In the genomic region with DNA sequence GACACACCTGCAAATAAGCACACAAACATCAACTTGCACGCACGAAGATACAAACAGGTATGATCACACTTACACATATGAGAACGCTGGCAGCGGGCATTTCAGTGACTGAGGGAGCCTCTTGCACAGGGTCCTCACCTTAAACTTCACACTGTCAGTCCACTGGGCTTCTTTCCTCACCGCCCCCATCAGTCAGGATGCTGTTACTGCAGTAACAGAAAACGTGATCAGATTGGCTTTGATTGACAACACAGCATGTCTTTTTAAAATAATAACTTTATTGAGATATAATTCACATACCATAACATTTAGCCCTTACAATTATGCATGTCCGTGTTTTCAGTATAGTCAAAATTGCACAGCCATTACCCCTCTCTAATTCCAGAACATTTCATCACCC, we compare ENCODE assay signal across 11 cellular contexts. TPM values are rescaled to one million over a fixed set of nuclear protein-coding genes. Genes with fewer than 3 reads are reported as not detected.
DNase-seq lines count a peak whose midpoint lies in the region; ATAC-seq and TF ChIP-seq lines count a peak whose summit lies in the region.
"Had no signal": no experiment of that assay in that cellular context is flagged by ENCODE, and none has a peak within 500 bp of the region (broad histone marks: within the 10 kb centered on the region; RNA-seq: fewer than 3 reads in every experiment).

No MANE protein-coding gene starts in this region.

- H3K36me3 ChIP-seq in mesendoderm (ENCODE audit: control insufficient read depth, insufficient read depth, low read length) = no peaks in the 10 kb centered on the region

- no peaks in the 10 kb centered on the region for H3K79me1 ChIP-seq in mesendoderm (ENCODE audit: low read length)

- H3K27ac ChIP-seq in mesendoderm (ENCODE audit: low read depth, low read length) = no peak overlapping the region

- CTCF ChIA-PET in WTC11 (lab: Charles Lee) = interaction anchor here (1.0 to 2.1 kb wide), 5 partner anchors 10 to 70 kb away, joined by 3 to 51 read pairs (median 6); no protein-coding TSS in a partner anchor

- H3K23ac ChIP-seq in mesendoderm (ENCODE audit: low read length) = no peak overlapping the region

- DNase-seq in NCI-H82 (lab: John Stamatoyannopoulos, UW) (peak; percentile 6), NCI-H82 treated with DMSO at 0.1 percent for 48 hours (lab: John Stamatoyannopoulos, UW; ENCODE audit: unreplicated experiment) (no peak), WTC11 (ENCODE audit: low spot score) (peak; percentile 30), mesendoderm (peak; percentile 31), HPDE6-E6E7 (ENCODE audit: extremely low spot score) (no peak), AG08395 (ENCODE audit: low spot score) (no peak)
- DNase-seq: CD8-positive, alpha-beta memory T cell; immature natural killer cell had no signal

- H4K5ac ChIP-seq in mesendoderm (ENCODE audit: low read length) = no peak overlapping the region

- TF ChIP-seq CTCF in WTC11 (IDR thresholded peaks at IDR 0.05) = peak; percentile 42; the same call in 1 of the 2 replicates

- no peaks in the 10 kb centered on the region for H3K4me1 ChIP-seq in mesendoderm (ENCODE audit: control insufficient read depth, low read depth, low read length)

- H4K8ac ChIP-seq in mesendoderm (ENCODE audit: low read depth, low read length) = no peak overlapping the region

- H3K4me1 Mint-ChIP-seq in WTC11 = 0 out of 2 replicates have a peak, but pooled peaks cover 3% of the 10 kb centered on the region
- H3K4me1 Mint-ChIP-seq: immature natural killer cell had no signal

- no peak overlapping the region for H2BK120ac ChIP-seq in mesendoderm (ENCODE audit: low read depth, low read length)

- no peak overlapping the region for H2BK15ac ChIP-seq in mesendoderm (replicated peaks; ENCODE audit: low read depth)

- no peak overlapping the region for H3K9ac ChIP-seq in mesendoderm (ENCODE audit: low read length)

- H3K4me2 ChIP-seq in mesendoderm (ENCODE audit: low read length) = no peak overlapping the region

- no peaks in the 10 kb centered on the region for H3K36me3 Mint-ChIP-seq in WTC11
- H3K36me3 Mint-ChIP-seq: CD8-positive, alpha-beta memory T cell; immature natural killer cell had no signal

- H3K27me3 Mint-ChIP-seq in WTC11 (ENCODE audit: low read depth) = peaks cover 4% of the 10 kb centered on the region; the same call in 1 of the 2 replicates

- H3K4ac ChIP-seq in mesendoderm (ENCODE audit: low read depth, low read length) = no peak overlapping the region

- no peak overlapping the region for H2AK5ac ChIP-seq in mesendoderm (ENCODE audit: low read length)

- no peaks in the 10 kb centered on the region for H3K9me3 Mint-ChIP-seq in WTC11
- H3K9me3 Mint-ChIP-seq: CD8-positive, alpha-beta memory T cell; immature natural killer cell had no signal

- no peak overlapping the region for H3K4me3 Mint-ChIP-seq in WTC11
- H3K4me3 Mint-ChIP-seq: CD8-positive, alpha-beta memory T cell; immature natural killer cell had no signal

- no CpG with 5 or more reads among the region's 7 CpGs for WGBS in mesendoderm (ENCODE audit: extremely low coverage, insufficient coverage, low lambda C conversion rate)

- no peak overlapping the region for H3K27ac Mint-ChIP-seq in WTC11
- H3K27ac Mint-ChIP-seq: CD8-positive, alpha-beta memory T cell; immature natural killer cell had no signal

- H3K18ac ChIP-seq in mesendoderm (ENCODE audit: low read length) = no peak overlapping the region

- H2BK5ac ChIP-seq in mesendoderm (ENCODE audit: low read length) = no peak overlapping the region

- H3K79me2 ChIP-seq in mesendoderm (ENCODE audit: control insufficient read depth, insufficient read depth, low read length) = no peaks in the 10 kb centered on the region

- ATAC-seq in GM18511 (IDR thresholded peaks at IDR 0.05; ENCODE audit: unreplicated experiment) (peak; percentile 43), WTC11 (peak; percentile 31; the same call in 1 of the 2 replicates), HG03439 (IDR thresholded peaks at IDR 0.05; ENCODE audit: unreplicated experiment) (no peak)

- POLR2A ChIA-PET in WTC11 (lab: Charles Lee) = no interaction called here

- no peak overlapping the region for H3K56ac ChIP-seq in mesendoderm (ENCODE audit: low read length)

- no peaks in the 10 kb centered on the region for H3K27me3 ChIP-seq in mesendoderm (ENCODE audit: insufficient read depth, low read length, poor library complexity)

- no peak overlapping the region for H3K4me3 ChIP-seq in mesendoderm (ENCODE audit: low read length)

TF ChIP-seq in WTC11, 78 proteins besides CTCF, POLR2A, EP300 and RAD21:
- no peak for TF ChIP-seq TP53 (CRISPR knock-in tag; IDR thresholded peaks at IDR 0.05)

RNA-seq across cellular contexts. Expression of a gene that starts 8.2 kb away (rescaled TPM):
- total RNA-seq in WTC11 (2021) = not detected in 3 replicates
- polyA plus RNA-seq in mesendoderm (2013, experiment 1 of 2) = not detected
- polyA plus RNA-seq in mesendoderm (2013, experiment 2 of 2) = not detected
- total RNA-seq: CD8-positive, alpha-beta memory T cell; T-helper 1 cell treated with Interleukin-12 subunit alpha and Interleukin-12 subunit beta and Interleukin-4 antibody, amounts not matched to agents 30 ng/mL and 1 ng/mL, for 36 hours had no signal
- polyA plus RNA-seq: CD8-positive, alpha-beta memory T cell; immature natural killer cell had no signal

RNA-seq across cellular contexts. Expression of a gene that starts 20.8 kb away (rescaled TPM):
- 3.5 to 4.5 TPM (median 3.9 TPM) in 3 replicates for total RNA-seq in WTC11 (2021)
- 0.93 TPM for polyA plus RNA-seq in mesendoderm (2013, experiment 1 of 2)
- 1.1 TPM for polyA plus RNA-seq in mesendoderm (2013, experiment 2 of 2)

RNA-seq across cellular contexts. Expression of a gene that starts 29.0 kb away (rescaled TPM):
- total RNA-seq in WTC11 (2021) = 0.37 to 0.73 TPM (median 0.71 TPM) in 3 replicates
- polyA plus RNA-seq in mesendoderm (2013, experiment 1 of 2) = 0.45 TPM
- polyA plus RNA-seq in mesendoderm (2013, experiment 2 of 2) = 0.41 TPM

Comparison
In these comparisons a context has a peak if more than half of its experiments do, and no peak if none do; other contexts are left out.
1. DNase-seq: peak in NCI-H82 (single experiment), WTC11 (single experiment) and mesendoderm (single experiment); none in NCI-H82 treated with DMSO at 0.1 percent for 48 hours (single experiment), HPDE6-E6E7 (single experiment) and AG08395 (single experiment).